1 cellular context compared by ENCODE assay signal in genomic region chr1:47387921-47388509, GRCh38.
TF ChIP-seq lines count a peak whose summit lies in the region.

No MANE protein-coding gene starts in this region.

TF ChIP-seq in IMR-90, 13 proteins besides CTCF, POLR2A, EP300 and RAD21:
- no peak for TF ChIP-seq NFE2L2 (IDR thresholded peaks at IDR 0.05; ENCODE audit: low read depth, low read length)
- no peak for TF ChIP-seq MXI1 (IDR thresholded peaks at IDR 0.05; ENCODE audit: borderline replicate concordance, low read depth, low read length)
- no peak for TF ChIP-seq SMC3 (IDR thresholded peaks at IDR 0.05; ENCODE audit: low read depth, low read length)
- TF ChIP-seq CHD1 (IDR thresholded peaks at IDR 0.05; ENCODE audit: low read depth, low read length) = no peak
- no peak for TF ChIP-seq RFX5 (IDR thresholded peaks at IDR 0.05; ENCODE audit: low read depth, low read length)
- no peak for TF ChIP-seq FOS (IDR thresholded peaks at IDR 0.05; ENCODE audit: low read depth, low read length)
- no peak for TF ChIP-seq ELK1 (IDR thresholded peaks at IDR 0.05; ENCODE audit: borderline replicate concordance, low read depth, low read length)
- TF ChIP-seq MAZ (IDR thresholded peaks at IDR 0.05; ENCODE audit: borderline replicate concordance, low read depth, low read length) = no peak
- no peak for TF ChIP-seq USF2 (IDR thresholded peaks at IDR 0.05; ENCODE audit: low read depth, low read length)
- TF ChIP-seq RCOR1 (IDR thresholded peaks at IDR 0.05; ENCODE audit: insufficient replicate concordance, low read length) = no peak
- TF ChIP-seq BHLHE40 (IDR thresholded peaks at IDR 0.05; ENCODE audit: low read depth, low read length) = no peak
- TF ChIP-seq MAFK (IDR thresholded peaks at IDR 0.05; ENCODE audit: low read depth, low read length) = no peak
- TF ChIP-seq CEBPB (IDR thresholded peaks at IDR 0.05; ENCODE audit: low read depth, low read length) = no peak
TF ChIP-seq in IMR-90: peak in this region for 0.
